Comparison of ENCODE assay signal across 15 cellular contexts in the genomic region with DNA sequence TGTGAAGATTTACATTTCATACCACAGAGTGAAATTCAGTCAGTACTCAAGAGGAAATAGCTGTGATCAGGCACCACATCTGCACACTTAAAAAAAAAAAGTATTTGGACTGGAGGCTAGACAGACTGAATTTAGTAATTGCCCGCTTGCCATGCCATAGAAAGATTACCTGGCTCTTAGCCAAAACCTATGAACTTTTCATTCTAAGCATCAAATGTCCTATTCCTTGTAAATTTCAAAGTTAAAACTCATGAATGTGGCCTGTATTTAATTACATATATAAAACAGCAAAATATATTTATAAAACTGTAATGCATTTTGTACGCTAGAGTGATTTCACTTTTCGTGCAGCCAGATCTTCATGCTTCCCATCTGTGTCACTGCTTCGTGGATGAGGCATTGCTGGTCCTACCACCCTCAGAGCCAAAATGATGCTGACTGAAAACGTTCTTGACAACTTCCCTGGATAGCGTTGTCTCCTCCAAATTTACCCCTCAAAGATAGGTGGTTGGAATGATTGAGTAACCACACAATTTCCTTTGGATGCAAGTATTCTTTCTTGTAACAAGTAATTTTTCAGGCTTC.
"Had no signal": no experiment of that assay in that cellular context is flagged by ENCODE, and none has a peak within 500 bp of the region (broad histone marks: within the 10 kb centered on the region; RNA-seq: fewer than 3 reads in every experiment).

No MANE protein-coding gene starts in this region.

- DNase-seq: activated CD4-positive, alpha-beta T cell treated with anti-CD3 and anti-CD28 coated beads, Interleukin-2, amount 10 ng/mL, durations not matched to agents 24 days and 14 days; activated CD4-positive, CD25-positive, alpha-beta regulatory T cell; activated CD8-positive, alpha-beta memory T cell treated with anti-CD3 and anti-CD28 coated beads, Interleukin-2, amount 50 U/mL, for 4 hours; activated CD8-positive, alpha-beta T cell treated with anti-CD3 and anti-CD28 coated beads, Interleukin-2, amount 10 ng/mL, durations not matched to agents 7 days and 5 days; activated gamma-delta T cell treated with Interleukin-2 at 50 U/mL for 16 hours; activated T-cell treated with anti-CD3 and anti-CD28 coated beads, Interleukin-2, amount 50 U/mL, for 72 hours; cortex of kidney; effector CD8-positive, alpha-beta T cell; head of caudate nucleus; mesendoderm; natural killer cell; stimulated activated CD4-positive, alpha-beta T cell treated with anti-CD3 and anti-CD28 coated beads, Interleukin-15, amount 100 ng/mL, for 24 hours; stimulated activated CD4-positive, alpha-beta T cell treated with anti-CD3 and anti-CD28 coated beads, Interleukin-4, amount 100 ng/mL, for 1 hour; stimulated activated naive B cell treated with anti-CD40 and anti-IgM and Interleukin-4, amounts not matched to agents 10 μg/mL and 1 μg/mL and 100 μg/mL, for 72 hours; thyroid gland had no signal
